ENCODE assay signal across 6 cellular contexts in the genomic region with DNA sequence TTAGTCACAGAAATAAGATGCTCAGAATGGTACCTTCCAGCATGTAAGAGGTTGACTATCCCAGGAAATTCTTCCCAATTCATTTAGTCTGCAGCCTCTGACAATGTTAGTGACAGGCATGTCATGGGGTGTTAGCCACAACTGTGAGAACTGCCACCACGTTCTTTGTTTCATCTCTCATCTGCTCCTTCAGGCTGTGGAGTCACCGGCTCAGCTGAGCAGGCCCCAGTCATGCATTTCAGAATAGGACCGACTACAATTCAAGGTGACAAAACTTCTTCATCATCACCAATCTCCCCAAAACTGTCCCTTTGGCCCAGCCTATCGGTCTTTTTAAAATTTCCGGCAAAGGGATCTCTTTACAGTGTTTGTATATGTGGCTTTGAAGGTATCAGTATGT.
"Had no signal": no experiment of that assay in that cellular context is flagged by ENCODE, and none has a peak within 500 bp of the region (broad histone marks: within the 10 kb centered on the region; RNA-seq: fewer than 3 reads in every experiment).

No MANE protein-coding gene starts in this region.

- ATAC-seq: K562 had no signal

- H3K4me1 ChIP-seq: HAP-1 had no signal

- H3K27ac ChIP-seq: GM23248 had no signal

- DNase-seq: GM23248, GOT3, H7, IMR-90 had no signal

- H3K4me3 ChIP-seq: GM23248, HAP-1, K562 had no signal

- H3K9me3 ChIP-seq: HAP-1 had no signal

- H3K36me3 ChIP-seq: HAP-1 had no signal
